Comparison of ENCODE assay signal across 8 cellular contexts in the genomic region with DNA sequence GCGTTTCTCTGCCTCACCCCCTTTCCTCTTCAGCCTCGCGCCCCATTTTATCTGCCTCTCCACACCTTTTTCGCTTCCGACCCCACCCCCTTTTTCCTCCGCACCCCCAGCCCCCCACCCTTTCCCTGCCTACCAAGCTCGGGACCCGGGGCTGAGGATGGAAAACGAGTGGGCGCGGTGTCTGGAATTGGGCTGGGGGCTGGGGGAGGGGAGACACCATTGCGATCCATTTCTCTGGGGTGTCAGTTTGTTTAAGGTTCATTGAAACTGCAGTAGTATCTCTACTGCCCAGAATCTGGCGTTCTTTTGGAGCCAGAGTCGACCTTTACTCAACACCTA. TPM values are rescaled to one million over a fixed set of nuclear protein-coding genes. Genes with fewer than 3 reads are reported as not detected.
DNase-seq lines count a peak whose midpoint lies in the region; ATAC-seq and TF ChIP-seq lines count a peak whose summit lies in the region.

No MANE protein-coding gene starts in this region.

- H3K27ac Mint-ChIP-seq in activated naive CD4-positive, alpha-beta T cell treated with anti-CD3 and anti-CD28 coated beads, Interleukin-2, amount 50 U/mL, for 24 hours = peak overlapping the region; percentile 68

- H3K36me3 ChIP-seq in brain microvascular endothelial cell (replicated peaks) (no peaks in the 10 kb centered on the region), lung (ENCODE audit: control insufficient read depth in 2 of 2, insufficient read depth in 2 of 2, low read length in 2 of 2) (no peaks in the 10 kb centered on the region), upper lobe of left lung (no peaks in the 10 kb centered on the region)

- TF ChIP-seq POLR2A in upper lobe of left lung (IDR thresholded peaks at IDR 0.05) = no peak

- TF ChIP-seq CTCF in brain microvascular endothelial cell (IDR thresholded peaks at IDR 0.05; ENCODE audit: low read depth, low read length, missing control alignments) (no peak), lung (IDR thresholded peaks at IDR 0.05; ENCODE audit: control extremely low read depth, extremely low read depth) (no peak), upper lobe of left lung (IDR thresholded peaks at IDR 0.05) (no peak)

- ATAC-seq in lung (ENCODE audit: insufficient read depth, low FRiP score) = no peak
- no peak for ATAC-seq in upper lobe of left lung (ENCODE audit: low FRiP score in 2 of 2)

- H3K4me1 ChIP-seq in lung (ENCODE audit: control insufficient read depth in 2 of 2, insufficient read depth in 2 of 2, low read length in 2 of 2) = peaks cover 3 to 4% of the 10 kb centered on the region in 2 donors
- H3K4me1 ChIP-seq in upper lobe of left lung = peaks cover 0 to 8% (median 5%) of the 10 kb centered on the region in 4 donors

- H3K36me3 Mint-ChIP-seq in activated naive CD4-positive, alpha-beta T cell treated with anti-CD3 and anti-CD28 coated beads, Interleukin-2, amount 50 U/mL, for 24 hours = peaks cover 2% of the 10 kb centered on the region

- 0 to 34% methylated on average over 14 of the region's 14 CpGs for WGBS in lung, 2 donors
- WGBS in upper lobe of left lung, 2 donors = 0 to 42% methylated on average over 11 of the region's 14 CpGs

- H3K27me3 ChIP-seq in brain microvascular endothelial cell (replicated peaks) (no peaks in the 10 kb centered on the region), lung (ENCODE audit: control insufficient read depth, insufficient read depth) (no peaks in the 10 kb centered on the region), upper lobe of left lung (no peaks in the 10 kb centered on the region)

- DNase-seq in activated naive CD4-positive, alpha-beta T cell treated with anti-CD3 and anti-CD28 coated beads, Interleukin-2, amount 50 U/mL, for 16 hours = no peak
- DNase-seq in brain microvascular endothelial cell (no peak), lung (ENCODE audit: low spot score) (no peak), upper lobe of left lung (no peak), NCI-H2196 (lab: John Stamatoyannopoulos, UW; ENCODE audit: unreplicated experiment) (no peak), COR-L47 (lab: John Stamatoyannopoulos, UW) (no peak), MV-4-11 (lab: John Stamatoyannopoulos, UW) (no peak)

- H3K4me3 ChIP-seq in brain microvascular endothelial cell (ENCODE audit: low read depth, low read length) = peak overlapping the region; percentile 77
- H3K4me3 ChIP-seq in lung = peak overlapping the region; percentile 62
- H3K4me3 ChIP-seq in upper lobe of left lung = peak overlapping the region; percentile 49 to 80 (median 64)

- no peaks in the 10 kb centered on the region for H3K27me3 Mint-ChIP-seq in activated naive CD4-positive, alpha-beta T cell treated with anti-CD3 and anti-CD28 coated beads, Interleukin-2, amount 50 U/mL, for 24 hours

- H3K27ac ChIP-seq in brain microvascular endothelial cell (no peak overlapping the region), lung (ENCODE audit: low read depth in 1 of 2, low read length in 1 of 2) (peak overlapping the region; percentile 69 to 78), upper lobe of left lung (peak overlapping the region in 3 of 4 donors; percentile 79 to 86 (median 82))

- H3K4me3 Mint-ChIP-seq in activated naive CD4-positive, alpha-beta T cell treated with anti-CD3 and anti-CD28 coated beads, Interleukin-2, amount 50 U/mL, for 24 hours = peak overlapping the region; percentile 95

- H3K4me1 Mint-ChIP-seq in activated naive CD4-positive, alpha-beta T cell treated with anti-CD3 and anti-CD28 coated beads, Interleukin-2, amount 50 U/mL, for 24 hours = peaks cover 71% of the 10 kb centered on the region

- TF ChIP-seq EP300 in upper lobe of left lung (IDR thresholded peaks at IDR 0.05) = no peak

- H3K9me3 Mint-ChIP-seq in activated naive CD4-positive, alpha-beta T cell treated with anti-CD3 and anti-CD28 coated beads, Interleukin-2, amount 50 U/mL, for 24 hours = no peaks in the 10 kb centered on the region

- H3K9me3 ChIP-seq in lung (ENCODE audit: control insufficient read depth in 2 of 2, insufficient read depth in 1 of 2, low read length in 1 of 2) (peaks cover 0 to 1% of the 10 kb centered on the region in 2 donors), upper lobe of left lung (no peaks in the 10 kb centered on the region)

- in situ Hi-C loops in brain microvascular endothelial cell (cut with HindIII; ENCODE audit: low pct_ligation_motif_present, low sequenced_read_pairs) = no loop called here

RNA-seq across cellular contexts. Expression of a gene that starts 0.7 kb away (rescaled TPM):
- total RNA-seq in lung (10 to 100 TPM; 15.4 to 19.2 TPM), upper lobe of left lung (10 to 100 TPM in 4 of 6 donors, 1 to 10 TPM in 2; 4.7 to 16.9 (median 11.5) TPM)
- 1 to 10 TPM; 8.0 to 8.9 TPM for polyA plus RNA-seq in lung

RNA-seq across cellular contexts. Expression of a gene that starts 12.2 kb away (rescaled TPM):
- total RNA-seq in lung = 10 to 100 TPM; 24.3 to 24.6 TPM
- 10 to 100 TPM in 1 of 2 donors, 1 to 10 TPM in 1; 3.2 to 13.6 TPM for polyA plus RNA-seq in lung
- 10 to 100 TPM in 4 of 6 donors, 1 to 10 TPM in 2; 7.2 to 32.2 (median 24.9) TPM for total RNA-seq in upper lobe of left lung
